In genomic region chr3:48962340-48962739, GRCh38 we compare ENCODE assay signal across 1 cellular context.
TF ChIP-seq lines count a peak whose summit lies in the region.

No MANE protein-coding gene starts in this region.

TF ChIP-seq in H1, 55 proteins besides CTCF, POLR2A, EP300 and RAD21:
- no peak for TF ChIP-seq SAP30 (IDR thresholded peaks at IDR 0.05; ENCODE audit: insufficient read depth, insufficient replicate concordance, low read length)
- no peak for TF ChIP-seq BRCA1 (IDR thresholded peaks at IDR 0.05; ENCODE audit: low read depth, low read length)
- no peak for TF ChIP-seq CHD2 (IDR thresholded peaks at IDR 0.05; ENCODE audit: low read length)
- TF ChIP-seq HDAC6 (IDR thresholded peaks at IDR 0.05; ENCODE audit: low read depth, low read length) = no peak
- no peak for TF ChIP-seq BCL11A (IDR thresholded peaks at IDR 0.05; ENCODE audit: low read depth in 2 of 2, low read length in 2 of 2)
- no peak for TF ChIP-seq EZH2 (IDR thresholded peaks at IDR 0.05; ENCODE audit: low read depth, low read length, severe bottlenecking)
TF ChIP-seq in H1: peak in this region for 0.
